Comparison of ENCODE assay signal across 17 cellular contexts in genomic region chr12:101019667-101020066, GRCh38.
DNase-seq lines count a peak whose midpoint lies in the region; ATAC-seq, FAIRE-seq and TF ChIP-seq lines count a peak whose summit lies in the region.
"Had no signal": no experiment of that assay in that cellular context is flagged by ENCODE, and none has a peak within 500 bp of the region (broad histone marks: within the 10 kb centered on the region; RNA-seq: fewer than 3 reads in every experiment).

No MANE protein-coding gene starts in this region.

- no peaks in the 10 kb centered on the region for H3K9me1 ChIP-seq in IMR-90 (ENCODE audit: insufficient read depth, low read length)

- H2BK15ac ChIP-seq in IMR-90 (ENCODE audit: low read depth, low read length): peak overlapping the region; percentile 26; the same call in 1 of the 3 replicates

- intact Hi-C loops in IMR-90 (cut with micrococcal nuclease): no loop called here

- H3K4ac ChIP-seq in IMR-90 (ENCODE audit: low read depth, low read length): no peak overlapping the region

- H2AFZ ChIP-seq in IMR-90 (replicated peaks; ENCODE audit: low read length, poor library complexity) (no peak overlapping the region), astrocyte (ENCODE audit: low read depth, low read length) (no peak overlapping the region)

- H3K4me1 Mint-ChIP-seq in astrocyte (ENCODE audit: low read depth, unreplicated experiment) (peaks cover 52% of the 10 kb centered on the region), type B pancreatic cell (ENCODE audit: unreplicated experiment) (peaks cover 14% of the 10 kb centered on the region)

- H3K27me3 Mint-ChIP-seq in astrocyte (ENCODE audit: low read depth, unreplicated experiment) (no peaks in the 10 kb centered on the region), type B pancreatic cell (no peaks in the 10 kb centered on the region)

- no peak overlapping the region for H2BK20ac ChIP-seq in IMR-90 (ENCODE audit: low read depth, low read length)

- no peaks in the 10 kb centered on the region for H3K79me2 ChIP-seq in astrocyte (ENCODE audit: insufficient read depth, low read length)

- POLR2A ChIA-PET in IMR-90 (lab: Charles Lee; ENCODE audit: unreplicated experiment): no interaction called here

- peaks cover 5% of the 10 kb centered on the region for H3K9me3 Mint-ChIP-seq in astrocyte (ENCODE audit: unreplicated experiment)
- H3K9me3 Mint-ChIP-seq in type B pancreatic cell: peaks cover 8% of the 10 kb centered on the region

- no peak for TF ChIP-seq POLR2A in IMR-90 (IDR thresholded peaks at IDR 0.05; ENCODE audit: low read depth, low read length)

- H3K27ac ChIP-seq in IMR-90 (ENCODE audit: insufficient read depth, low read length) (no peak overlapping the region), astrocyte (ENCODE audit: low read depth, low read length) (peak overlapping the region; percentile 96), foreskin keratinocyte (peak overlapping the region; percentile 78)

- no CpG with 5 or more reads among the region's 3 CpGs for WGBS in IMR-90 (ENCODE audit: extremely low coverage in 2 of 2, insufficient read length in 1 of 2), 2 experiments

- DNase-seq in IMR-90 (no peak), astrocyte (ENCODE audit: low read depth) (no peak), foreskin keratinocyte (peak; percentile 57 to 85), type B pancreatic cell (ENCODE audit: extremely low spot score, unreplicated experiment) (no peak), HPDE6-E6E7 (ENCODE audit: extremely low spot score) (no peak), DMS53 (lab: John Stamatoyannopoulos, UW) (no peak)
- DNase-seq: C1 segment of cervical spinal cord, DMS79 treated with DMSO at 0.1 percent for 48 hours, KBM-7, NCI-H1417 treated with DMSO at 0.1 percent for 48 hours, NCI-H187 treated with DMSO at 0.1 percent for 48 hours, NCI-H226, NCI-H524, NCI-H82, RPMI8226 had no signal

- no peak overlapping the region for H2AK9ac ChIP-seq in IMR-90 (replicated peaks; ENCODE audit: low read depth, low read length, poor library complexity)

- dilution Hi-C loops in IMR-90 (cut with HindIII; ENCODE audit: low sequenced_read_pairs, unreplicated experiment): no loop called here

- H2BK5ac ChIP-seq in IMR-90 (ENCODE audit: low read depth, low read length, poor library complexity, severe bottlenecking): no peak overlapping the region

- no peak overlapping the region for H3K4me3 Mint-ChIP-seq in astrocyte (ENCODE audit: unreplicated experiment)
- no peak overlapping the region for H3K4me3 Mint-ChIP-seq in type B pancreatic cell

- FAIRE-seq in astrocyte (lab: Jason Lieb, UNC): no peak

- 0 out of 2 replicates have a peak overlapping the region, but pooled peaks have one; percentile 5 for H2AK5ac ChIP-seq in IMR-90 (ENCODE audit: low read depth, low read length)

- H3K14ac ChIP-seq in IMR-90 (replicated peaks; ENCODE audit: low read depth, low read length): no peak overlapping the region

- ATAC-seq in IMR-90 (ENCODE audit: low read depth) (no peak), foreskin keratinocyte (peak; percentile 71), GM21515 (IDR thresholded peaks at IDR 0.05; ENCODE audit: unreplicated experiment) (no peak)

- peaks cover 6% of the 10 kb centered on the region for H3K36me3 ChIP-seq in IMR-90 (ENCODE audit: control insufficient read depth, insufficient read depth, low read length)
- no peaks in the 10 kb centered on the region for H3K36me3 ChIP-seq in astrocyte (ENCODE audit: insufficient read depth, low read length)
- H3K36me3 ChIP-seq: HAP-1 had no signal

- TF ChIP-seq CTCF in IMR-90 (conservative IDR thresholded peaks at IDR 0.05; ENCODE audit: low read depth, low read length) (no peak), astrocyte (IDR thresholded peaks at IDR 0.05; ENCODE audit: insufficient read depth, low read depth, low read length) (no peak), foreskin keratinocyte (conservative IDR thresholded peaks at IDR 0.05) (peak; percentile 53), type B pancreatic cell (conservative IDR thresholded peaks at IDR 0.05) (no peak)

- no peak overlapping the region for H3K9ac ChIP-seq in IMR-90 (ENCODE audit: low read depth, low read length)
- no peak overlapping the region for H3K9ac ChIP-seq in astrocyte (ENCODE audit: low read length)

- no peak overlapping the region for H4K5ac ChIP-seq in IMR-90 (ENCODE audit: low read depth, low read length)

- no peak overlapping the region for H4K8ac ChIP-seq in IMR-90 (ENCODE audit: low read depth in 2 of 2, low read length in 2 of 2)

- H3K4me1 ChIP-seq in IMR-90 (ENCODE audit: control insufficient read depth, insufficient read depth, low read length): peaks cover 11% of the 10 kb centered on the region
- H3K4me1 ChIP-seq in astrocyte (ENCODE audit: insufficient read depth, low read length): peaks cover 37% of the 10 kb centered on the region
- peaks cover 44% of the 10 kb centered on the region for H3K4me1 ChIP-seq in foreskin keratinocyte
- H3K4me1 ChIP-seq: HAP-1 had no signal

- no peak overlapping the region for H4K91ac ChIP-seq in IMR-90 (ENCODE audit: insufficient read depth, low read depth, low read length)

- CTCF ChIA-PET in IMR-90 (lab: Yijun Ruan, JAX): interaction anchor here (0.6 kb wide), 1 partner anchor 21 kb away, joined by 3 read pairs; no protein-coding TSS in a partner anchor

- H3K56ac ChIP-seq in IMR-90 (ENCODE audit: extremely low read depth, insufficient read depth, low read length): no peak overlapping the region

- H3K79me1 ChIP-seq in IMR-90 (ENCODE audit: low read depth in 1 of 2, low read length in 2 of 2): peaks cover 0 to 4% of the 10 kb centered on the region in 2 experiments; a peak in 1 of 4 replicates

- H3K4me2 ChIP-seq in IMR-90 (ENCODE audit: low read depth, low read length) (no peak overlapping the region), astrocyte (ENCODE audit: low read length) (no peak overlapping the region)

- in situ Hi-C loops in IMR-90 (cut with MboI; ENCODE audit: low sequenced_read_pairs): no loop called here

- TF ChIP-seq RAD21 in IMR-90 (IDR thresholded peaks at IDR 0.05; ENCODE audit: low read length): no peak

- no peak overlapping the region for H2BK120ac ChIP-seq in IMR-90 (ENCODE audit: low read depth, low read length)

- H3K27me3 ChIP-seq in IMR-90 (ENCODE audit: control insufficient read depth, insufficient read depth, low read length) (no peaks in the 10 kb centered on the region), astrocyte (ENCODE audit: insufficient read depth, low read length) (no peaks in the 10 kb centered on the region), foreskin keratinocyte (no peaks in the 10 kb centered on the region)

- H3K23ac ChIP-seq in IMR-90 (ENCODE audit: low read depth, low read length): no peak overlapping the region

- no peak overlapping the region for H3K18ac ChIP-seq in IMR-90 (ENCODE audit: low read depth, low read length)

- H4K20me1 ChIP-seq in IMR-90 (ENCODE audit: insufficient read depth, low read length): no peaks in the 10 kb centered on the region
- no peaks in the 10 kb centered on the region for H4K20me1 ChIP-seq in astrocyte (ENCODE audit: insufficient read depth, low read length)

- H3K9me3 ChIP-seq in IMR-90 (ENCODE audit: control insufficient read depth, insufficient read depth, low read length) (no peaks in the 10 kb centered on the region; the same call in 1 of the 2 replicates), astrocyte (ENCODE audit: insufficient read depth, low read depth, low read length) (peaks cover 5% of the 10 kb centered on the region)
- H3K9me3 ChIP-seq: HAP-1 had no signal

- no TSS peak for BruUV-seq in IMR-90 (replicated peaks; lab: Mats Ljungman, UMichigan)

- H3K36me3 Mint-ChIP-seq in astrocyte (ENCODE audit: low read depth, unreplicated experiment): peaks cover 14% of the 10 kb centered on the region
- peaks cover 8% of the 10 kb centered on the region for H3K36me3 Mint-ChIP-seq in type B pancreatic cell

- H3K27ac Mint-ChIP-seq in astrocyte (ENCODE audit: unreplicated experiment) (peak overlapping the region; percentile 99), type B pancreatic cell (peak overlapping the region; percentile 95)

- no peak overlapping the region for H3K4me3 ChIP-seq in IMR-90 (ENCODE audit: insufficient read depth, low read depth, low read length)
- no peak overlapping the region for H3K4me3 ChIP-seq in astrocyte (ENCODE audit: insufficient read depth, low read depth, low read length)
- H3K4me3 ChIP-seq: HAP-1 had no signal

TF ChIP-seq in IMR-90, 13 proteins besides CTCF, POLR2A, EP300 and RAD21:
- TF ChIP-seq USF2 (IDR thresholded peaks at IDR 0.05; ENCODE audit: low read depth, low read length) (no peak), CEBPB (IDR thresholded peaks at IDR 0.05; ENCODE audit: low read depth, low read length) (no peak), RCOR1 (IDR thresholded peaks at IDR 0.05; ENCODE audit: insufficient replicate concordance, low read length) (no peak), SMC3 (IDR thresholded peaks at IDR 0.05; ENCODE audit: low read depth, low read length) (no peak), MAZ (IDR thresholded peaks at IDR 0.05; ENCODE audit: borderline replicate concordance, low read depth, low read length) (no peak), NFE2L2 (IDR thresholded peaks at IDR 0.05; ENCODE audit: low read depth, low read length) (no peak), MXI1 (IDR thresholded peaks at IDR 0.05; ENCODE audit: borderline replicate concordance, low read depth, low read length) (no peak), CHD1 (IDR thresholded peaks at IDR 0.05; ENCODE audit: low read depth, low read length) (no peak), BHLHE40 (IDR thresholded peaks at IDR 0.05; ENCODE audit: low read depth, low read length) (no peak), ELK1 (IDR thresholded peaks at IDR 0.05; ENCODE audit: borderline replicate concordance, low read depth, low read length) (no peak), FOS (IDR thresholded peaks at IDR 0.05; ENCODE audit: low read depth, low read length) (no peak), MAFK (IDR thresholded peaks at IDR 0.05; ENCODE audit: low read depth, low read length) (no peak), RFX5 (IDR thresholded peaks at IDR 0.05; ENCODE audit: low read depth, low read length) (no peak)
TF ChIP-seq in IMR-90: peak in this region for 0.

Comparison
In these comparisons a context has a peak if more than half of its experiments do, and no peak if none do; other contexts are left out.
1. DNase-seq: peak in foreskin keratinocyte (2 of 2); none in IMR-90 (single experiment), astrocyte (single experiment), type B pancreatic cell (single experiment), HPDE6-E6E7 (single experiment) and DMS53 (single experiment).